In genomic region chr19:46599716-46600392, GRCh38 we compare ENCODE assay signal across 1 cellular context.
TF ChIP-seq lines count a peak whose summit lies in the region.

No MANE protein-coding gene starts in this region.

TF ChIP-seq in K562, 482 proteins besides CTCF, POLR2A, EP300 and RAD21:
- TF ChIP-seq SMC3 (conservative IDR thresholded peaks at IDR 0.05; ENCODE audit: insufficient read depth, low read depth, low read length) (no peak), NFXL1 (CRISPR knock-in tag; IDR thresholded peaks at IDR 0.05) (no peak), FOXK1 (CRISPR knock-in tag; IDR thresholded peaks at IDR 0.05; ENCODE audit: borderline replicate concordance) (no peak)
- TF ChIP-seq, protein P1, sequence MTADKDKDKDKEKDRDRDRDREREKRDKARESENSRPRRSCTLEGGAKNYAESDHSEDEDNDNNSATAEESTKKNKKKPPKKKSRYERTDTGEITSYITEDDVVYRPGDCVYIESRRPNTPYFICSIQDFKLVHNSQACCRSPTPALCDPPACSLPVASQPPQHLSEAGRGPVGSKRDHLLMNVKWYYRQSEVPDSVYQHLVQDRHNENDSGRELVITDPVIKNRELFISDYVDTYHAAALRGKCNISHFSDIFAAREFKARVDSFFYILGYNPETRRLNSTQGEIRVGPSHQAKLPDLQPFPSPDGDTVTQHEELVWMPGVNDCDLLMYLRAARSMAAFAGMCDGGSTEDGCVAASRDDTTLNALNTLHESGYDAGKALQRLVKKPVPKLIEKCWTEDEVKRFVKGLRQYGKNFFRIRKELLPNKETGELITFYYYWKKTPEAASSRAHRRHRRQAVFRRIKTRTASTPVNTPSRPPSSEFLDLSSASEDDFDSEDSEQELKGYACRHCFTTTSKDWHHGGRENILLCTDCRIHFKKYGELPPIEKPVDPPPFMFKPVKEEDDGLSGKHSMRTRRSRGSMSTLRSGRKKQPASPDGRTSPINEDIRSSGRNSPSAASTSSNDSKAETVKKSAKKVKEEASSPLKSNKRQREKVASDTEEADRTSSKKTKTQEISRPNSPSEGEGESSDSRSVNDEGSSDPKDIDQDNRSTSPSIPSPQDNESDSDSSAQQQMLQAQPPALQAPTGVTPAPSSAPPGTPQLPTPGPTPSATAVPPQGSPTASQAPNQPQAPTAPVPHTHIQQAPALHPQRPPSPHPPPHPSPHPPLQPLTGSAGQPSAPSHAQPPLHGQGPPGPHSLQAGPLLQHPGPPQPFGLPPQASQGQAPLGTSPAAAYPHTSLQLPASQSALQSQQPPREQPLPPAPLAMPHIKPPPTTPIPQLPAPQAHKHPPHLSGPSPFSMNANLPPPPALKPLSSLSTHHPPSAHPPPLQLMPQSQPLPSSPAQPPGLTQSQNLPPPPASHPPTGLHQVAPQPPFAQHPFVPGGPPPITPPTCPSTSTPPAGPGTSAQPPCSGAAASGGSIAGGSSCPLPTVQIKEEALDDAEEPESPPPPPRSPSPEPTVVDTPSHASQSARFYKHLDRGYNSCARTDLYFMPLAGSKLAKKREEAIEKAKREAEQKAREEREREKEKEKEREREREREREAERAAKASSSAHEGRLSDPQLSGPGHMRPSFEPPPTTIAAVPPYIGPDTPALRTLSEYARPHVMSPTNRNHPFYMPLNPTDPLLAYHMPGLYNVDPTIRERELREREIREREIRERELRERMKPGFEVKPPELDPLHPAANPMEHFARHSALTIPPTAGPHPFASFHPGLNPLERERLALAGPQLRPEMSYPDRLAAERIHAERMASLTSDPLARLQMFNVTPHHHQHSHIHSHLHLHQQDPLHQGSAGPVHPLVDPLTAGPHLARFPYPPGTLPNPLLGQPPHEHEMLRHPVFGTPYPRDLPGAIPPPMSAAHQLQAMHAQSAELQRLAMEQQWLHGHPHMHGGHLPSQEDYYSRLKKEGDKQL (CRISPR knock-in tag; IDR thresholded peaks at IDR 0.05; ENCODE audit: borderline replicate concordance): no peak
